ENCODE assay signal across 20 cellular contexts in the genomic region with DNA sequence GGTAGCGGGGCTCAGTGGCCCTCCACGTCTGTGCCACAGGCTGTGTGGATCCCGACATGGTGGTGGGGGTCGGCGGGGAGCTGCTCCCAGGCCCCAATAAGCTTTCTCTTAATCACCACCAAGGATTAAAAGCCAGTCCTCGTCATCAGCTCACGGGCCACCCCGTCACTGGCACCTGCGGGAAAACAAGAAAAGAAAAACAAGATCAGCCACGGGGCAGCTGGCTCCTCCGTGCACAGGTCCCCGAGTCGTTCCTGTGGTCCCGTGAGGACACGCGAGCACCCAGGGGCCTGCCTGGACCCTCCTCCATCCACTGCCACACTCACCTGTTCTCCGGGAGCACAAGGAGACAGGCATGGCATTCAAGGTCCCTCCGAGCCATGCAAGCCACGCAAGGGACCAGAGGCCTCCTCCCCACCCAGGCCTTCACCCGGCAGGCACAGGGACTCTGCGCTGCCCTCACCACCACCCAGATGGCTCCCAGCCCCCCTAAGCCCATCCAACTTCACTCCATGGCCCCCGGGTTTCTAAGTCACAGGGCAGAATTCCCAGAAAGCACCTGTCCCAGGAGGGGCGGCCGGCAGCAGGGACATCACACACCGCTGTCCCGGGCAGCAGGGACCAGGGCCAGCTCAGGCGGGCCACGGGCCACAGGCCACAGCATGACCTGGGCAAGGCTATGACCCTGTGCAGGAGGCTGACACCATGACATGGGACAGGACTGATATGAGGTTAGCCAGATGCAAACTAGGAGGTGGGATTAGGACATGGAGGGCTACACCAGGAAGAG.
DNase-seq lines count a peak whose midpoint lies in the region; ATAC-seq and TF ChIP-seq lines count a peak whose summit lies in the region.
"Had no signal": no experiment of that assay in that cellular context is flagged by ENCODE, and none has a peak within 500 bp of the region (broad histone marks: within the 10 kb centered on the region; RNA-seq: fewer than 3 reads in every experiment).

No MANE protein-coding gene starts in this region.

- intact Hi-C loops in esophagus muscularis mucosa (cut with DNase I), result no loop called here
- intact Hi-C loops in A673 (cut with micrococcal nuclease; ENCODE audit: unreplicated experiment), result no loop called here

- no peaks in the 10 kb centered on the region for H3K9me3 Mint-ChIP-seq in activated T-cell treated with anti-CD3 and anti-CD28 coated beads, Interleukin-2, amount 50 U/mL, for 24 hours
- H3K9me3 Mint-ChIP-seq in activated T-cell treated with anti-CD3 and anti-CD28 coated beads, Interleukin-2, amount 50 U/mL, for 4 hours, result no peaks in the 10 kb centered on the region
- no peaks in the 10 kb centered on the region for H3K9me3 Mint-ChIP-seq in stimulated activated effector memory CD8-positive, alpha-beta T cell treated with anti-CD3 and anti-CD28 coated beads, Interleukin-12 subunit alpha, Interleukin-12 subunit beta, amount 100 ng/mL, for 72 hours
- H3K9me3 Mint-ChIP-seq: activated CD8-positive, alpha-beta T cell treated with anti-CD3 and anti-CD28 coated beads for 36 hours had no signal

- TF ChIP-seq EP300 in esophagus muscularis mucosa (IDR thresholded peaks at IDR 0.05), result no peak

- H3K9me3 ChIP-seq in RWPE2 (ENCODE audit: severe bottlenecking), result no peaks in the 10 kb centered on the region
- no peaks in the 10 kb centered on the region for H3K9me3 ChIP-seq in esophagus muscularis mucosa
- H3K9me3 ChIP-seq in A673 (ENCODE audit: low read depth, low read length, poor library complexity, severe bottlenecking), result no peaks in the 10 kb centered on the region
- H3K9me3 ChIP-seq: BE2C, gastroesophageal sphincter, lower lobe of right lung, upper lobe of right lung had no signal

- no peak overlapping the region for H3K4me3 Mint-ChIP-seq in activated T-cell treated with anti-CD3 and anti-CD28 coated beads, Interleukin-2, amount 50 U/mL, for 24 hours
- H3K4me3 Mint-ChIP-seq in activated T-cell treated with anti-CD3 and anti-CD28 coated beads, Interleukin-2, amount 50 U/mL, for 4 hours, result no peak overlapping the region
- no peak overlapping the region for H3K4me3 Mint-ChIP-seq in stimulated activated effector memory CD8-positive, alpha-beta T cell treated with anti-CD3 and anti-CD28 coated beads, Interleukin-12 subunit alpha, Interleukin-12 subunit beta, amount 100 ng/mL, for 72 hours
- H3K4me3 Mint-ChIP-seq: activated CD8-positive, alpha-beta T cell treated with anti-CD3 and anti-CD28 coated beads for 36 hours had no signal

- CTCF ChIA-PET in A673 (lab: Charles Lee), result no interaction called here

- peaks cover 37% of the 10 kb centered on the region for H3K36me3 Mint-ChIP-seq in activated T-cell treated with anti-CD3 and anti-CD28 coated beads, Interleukin-2, amount 50 U/mL, for 24 hours (ENCODE audit: low read depth)
- peaks cover 13% of the 10 kb centered on the region for H3K36me3 Mint-ChIP-seq in activated T-cell treated with anti-CD3 and anti-CD28 coated beads, Interleukin-2, amount 50 U/mL, for 4 hours (ENCODE audit: insufficient read depth)
- H3K36me3 Mint-ChIP-seq in stimulated activated effector memory CD8-positive, alpha-beta T cell treated with anti-CD3 and anti-CD28 coated beads, Interleukin-12 subunit alpha, Interleukin-12 subunit beta, amount 100 ng/mL, for 72 hours, result peaks cover 7% of the 10 kb centered on the region

- H3K4me3 ChIP-seq in RWPE2 (ENCODE audit: severe bottlenecking) (no peak overlapping the region), esophagus muscularis mucosa (no peak overlapping the region), A673 (ENCODE audit: low read depth, low read length, poor library complexity, severe bottlenecking) (no peak overlapping the region)
- H3K4me3 ChIP-seq: gastroesophageal sphincter, K562, lower lobe of right lung, upper lobe of right lung had no signal

- DNase-seq in activated T-cell treated with anti-CD3 and anti-CD28 coated beads, Interleukin-2, amount 50 U/mL, for 24 hours, result no peak
- DNase-seq in activated T-cell treated with anti-CD3 and anti-CD28 coated beads, Interleukin-2, amount 50 U/mL, for 4 hours, result no peak
- no peak for DNase-seq in RWPE2 (ENCODE audit: low spot score)
- DNase-seq in esophagus muscularis mucosa (ENCODE audit: extremely low spot score), result no peak
- DNase-seq in stimulated activated effector memory CD8-positive, alpha-beta T cell treated with anti-CD3 and anti-CD28 coated beads, Interleukin-12 subunit alpha, Interleukin-12 subunit beta, amount 100 ng/mL, for 72 hours (ENCODE audit: low spot score in 2 of 2), result no peak
- no peak for DNase-seq in A673 (ENCODE audit: low spot score)
- DNase-seq in stimulated activated CD4-positive, alpha-beta T cell treated with anti-CD3 and anti-CD28 coated beads, Interleukin-2, amount 100 ng/mL, for 48 hours, result no peak
- DNase-seq: activated CD8-positive, alpha-beta T cell treated with anti-CD3 and anti-CD28 coated beads for 36 hours; activated naive CD4-positive, alpha-beta T cell; amygdala; BE2C; lower lobe of right lung; NCI-H1694; nucleus accumbens; upper lobe of right lung had no signal

- no peak for TF ChIP-seq CTCF in RWPE2 (IDR thresholded peaks at IDR 0.05; ENCODE audit: poor library complexity, severe bottlenecking)
- no peak for TF ChIP-seq CTCF in esophagus muscularis mucosa (IDR thresholded peaks at IDR 0.05)
- TF ChIP-seq CTCF in A673 (conservative IDR thresholded peaks at IDR 0.05; ENCODE audit: low read depth, low read length), result no peak

- peaks cover 69% of the 10 kb centered on the region for H3K4me1 Mint-ChIP-seq in activated T-cell treated with anti-CD3 and anti-CD28 coated beads, Interleukin-2, amount 50 U/mL, for 24 hours (ENCODE audit: low read depth)
- H3K4me1 Mint-ChIP-seq in activated T-cell treated with anti-CD3 and anti-CD28 coated beads, Interleukin-2, amount 50 U/mL, for 4 hours (ENCODE audit: low read depth), result peaks cover 51% of the 10 kb centered on the region
- peaks cover 66% of the 10 kb centered on the region for H3K4me1 Mint-ChIP-seq in stimulated activated effector memory CD8-positive, alpha-beta T cell treated with anti-CD3 and anti-CD28 coated beads, Interleukin-12 subunit alpha, Interleukin-12 subunit beta, amount 100 ng/mL, for 72 hours

- BruUV-seq in A673 (replicated peaks; lab: Mats Ljungman, UMichigan), result no TSS peak

- POLR2A ChIA-PET in A673 (lab: Charles Lee; ENCODE audit: low non-redundant PET), result no interaction called here

- H3K36me3 ChIP-seq in RWPE2 (ENCODE audit: low read depth) (peaks cover 47% of the 10 kb centered on the region), esophagus muscularis mucosa (peaks cover 16 to 43% (median 27%) of the 10 kb centered on the region in 4 donors), A673 (ENCODE audit: insufficient read depth, low read length, poor library complexity, severe bottlenecking) (peaks cover 9% of the 10 kb centered on the region)

- no peak for ATAC-seq in activated T-cell treated with anti-CD3 and anti-CD28 coated beads, Interleukin-2, amount 50 U/mL, for 4 hours
- ATAC-seq in RWPE2 (ENCODE audit: low read depth) (no peak), GM21367 (IDR thresholded peaks at IDR 0.05; ENCODE audit: unreplicated experiment) (no peak)
- no peak for ATAC-seq in stimulated activated effector memory CD8-positive, alpha-beta T cell treated with anti-CD3 and anti-CD28 coated beads, Interleukin-12 subunit alpha, Interleukin-12 subunit beta, amount 100 ng/mL, for 72 hours
- ATAC-seq: esophagus mucosa, gastroesophageal sphincter, HCT116, lower lobe of right lung, upper lobe of right lung had no signal

- peak overlapping the region; percentile 95 for H3K27ac Mint-ChIP-seq in activated T-cell treated with anti-CD3 and anti-CD28 coated beads, Interleukin-2, amount 50 U/mL, for 24 hours
- H3K27ac Mint-ChIP-seq in stimulated activated effector memory CD8-positive, alpha-beta T cell treated with anti-CD3 and anti-CD28 coated beads, Interleukin-12 subunit alpha, Interleukin-12 subunit beta, amount 100 ng/mL, for 72 hours, result peak overlapping the region; percentile 96

- no peaks in the 10 kb centered on the region for H3K27me3 Mint-ChIP-seq in activated T-cell treated with anti-CD3 and anti-CD28 coated beads, Interleukin-2, amount 50 U/mL, for 24 hours
- no peaks in the 10 kb centered on the region for H3K27me3 Mint-ChIP-seq in activated T-cell treated with anti-CD3 and anti-CD28 coated beads, Interleukin-2, amount 50 U/mL, for 4 hours (ENCODE audit: low read depth)
- H3K27me3 Mint-ChIP-seq: activated CD8-positive, alpha-beta T cell treated with anti-CD3 and anti-CD28 coated beads for 36 hours had no signal

- 90% methylated on average over 23 of the region's 28 CpGs for WGBS in esophagus muscularis mucosa

- peak overlapping the region; percentile 85 for H3K27ac ChIP-seq in RWPE2 (ENCODE audit: poor library complexity, severe bottlenecking)
- H3K27ac ChIP-seq in esophagus muscularis mucosa (replicated peaks in 1 of 4), result peak overlapping the region in 3 of 4 donors; percentile 76 to 83 (median 77)
- H3K27ac ChIP-seq in A673 (ENCODE audit: low read depth, low read length, poor library complexity, severe bottlenecking), result no peak overlapping the region
- H3K27ac ChIP-seq: lower lobe of right lung, upper lobe of right lung had no signal

- H3K27me3 ChIP-seq in RWPE2 (ENCODE audit: insufficient read depth, poor library complexity, severe bottlenecking) (no peaks in the 10 kb centered on the region), esophagus muscularis mucosa (no peaks in the 10 kb centered on the region), A673 (replicated peaks; ENCODE audit: insufficient read depth, low read depth, low read length, poor library complexity) (no peaks in the 10 kb centered on the region)
- H3K27me3 ChIP-seq: BE2C, gastroesophageal sphincter, upper lobe of right lung had no signal

- TF ChIP-seq POLR2A in esophagus muscularis mucosa (IDR thresholded peaks at IDR 0.05; ENCODE audit: low read depth), result no peak

- H3K4me1 ChIP-seq in RWPE2 (ENCODE audit: insufficient read depth, poor library complexity, severe bottlenecking), result peaks cover 32% of the 10 kb centered on the region
- H3K4me1 ChIP-seq in esophagus muscularis mucosa, result peaks cover 63 to 100% (median 88%) of the 10 kb centered on the region in 4 donors
- H3K4me1 ChIP-seq in A673 (ENCODE audit: insufficient read depth, low read length, poor library complexity, severe bottlenecking), result peaks cover 37% of the 10 kb centered on the region
